Comparison of ENCODE assay signal across 9 cellular contexts in the genomic region with DNA sequence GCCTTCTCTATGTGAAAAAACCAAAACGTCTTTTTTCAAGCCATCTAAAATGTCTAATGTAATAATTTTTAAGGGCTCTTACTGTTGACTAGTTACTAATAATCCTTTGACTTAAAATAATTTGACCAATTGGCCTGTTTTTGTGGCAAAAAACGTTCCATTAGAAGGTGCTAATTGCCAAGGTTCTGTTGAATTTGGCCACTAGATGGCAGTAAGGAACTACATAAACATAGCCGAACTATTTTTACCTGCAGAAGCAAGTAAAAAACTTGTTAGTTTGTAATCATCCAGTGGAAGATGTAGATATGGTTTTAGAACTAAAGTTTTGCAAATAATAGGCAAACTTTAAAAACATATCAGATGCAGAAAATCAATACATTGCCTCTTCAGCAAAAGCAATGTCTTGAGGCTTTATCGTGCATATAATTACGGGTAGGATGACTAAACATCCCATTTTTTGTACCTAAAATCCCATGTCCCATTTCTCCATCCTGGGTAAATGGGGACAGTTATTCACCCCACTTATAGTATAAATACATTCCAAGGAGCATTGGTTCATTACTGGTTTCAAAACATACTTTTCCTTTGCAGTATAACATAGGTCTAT. TPM values are rescaled to one million over a fixed set of nuclear protein-coding genes. Genes with fewer than 3 reads are reported as not detected.
DNase-seq lines count a peak whose midpoint lies in the region; ATAC-seq, FAIRE-seq and TF ChIP-seq lines count a peak whose summit lies in the region.
"Had no signal": no experiment of that assay in that cellular context is flagged by ENCODE, and none has a peak within 500 bp of the region (broad histone marks: within the 10 kb centered on the region; RNA-seq: fewer than 3 reads in every experiment).

No MANE protein-coding gene starts in this region.

- no peak overlapping the region for H3K4me3 Mint-ChIP-seq in activated CD4-positive, alpha-beta T cell treated with anti-CD3 and anti-CD28 coated beads for 36 hours
- H3K4me3 Mint-ChIP-seq in endothelial cell (ENCODE audit: unreplicated experiment) = no peak overlapping the region
- H3K4me3 Mint-ChIP-seq in naive thymus-derived CD4-positive, alpha-beta T cell = no peak overlapping the region
- H3K4me3 Mint-ChIP-seq: activated naive CD8-positive, alpha-beta T cell had no signal

- no peak overlapping the region for H3K27ac Mint-ChIP-seq in activated CD4-positive, alpha-beta T cell treated with anti-CD3 and anti-CD28 coated beads for 36 hours
- no peak overlapping the region for H3K27ac Mint-ChIP-seq in endothelial cell (ENCODE audit: unreplicated experiment)
- H3K27ac Mint-ChIP-seq in naive thymus-derived CD4-positive, alpha-beta T cell = no peak overlapping the region
- H3K27ac Mint-ChIP-seq: activated naive CD8-positive, alpha-beta T cell had no signal

- peak; percentile 19 for DNase-seq in activated CD4-positive, alpha-beta T cell treated with anti-CD3 and anti-CD28 coated beads for 36 hours
- DNase-seq in activated CD4-positive, alpha-beta T cell treated with anti-CD3 and anti-CD28 coated beads, Interleukin-2, amount 50 U/mL, for 4 hours = no peak
- peak; percentile 14 to 32 for DNase-seq in HL-60 (ENCODE audit: low read depth in 1 of 2, low spot score in 1 of 2)
- no peak for DNase-seq in RCC 7860 (ENCODE audit: low spot score)
- peak; percentile 44 for DNase-seq in endothelial cell (ENCODE audit: low spot score)
- DNase-seq in naive thymus-derived CD4-positive, alpha-beta T cell = peak in 7 of 9 donors; percentile 21 to 64 (median 56)
- DNase-seq in SHP77 (lab: John Stamatoyannopoulos, UW) = no peak
- no peak for DNase-seq in occipital lobe (lab: John Stamatoyannopoulos, UW)

- H3K27ac ChIP-seq in HL-60 (replicated peaks) = no peak overlapping the region
- H3K27ac ChIP-seq in naive thymus-derived CD4-positive, alpha-beta T cell (ENCODE audit: low read depth, low read length) = no peak overlapping the region

- POLR2A ChIA-PET in activated CD4-positive, alpha-beta T cell treated with anti-CD3 and anti-CD28 coated beads for 36 hours (lab: Charles Lee) = no interaction called here
- POLR2A ChIA-PET in naive thymus-derived CD4-positive, alpha-beta T cell (lab: Charles Lee) = no interaction called here

- H3K27me3 Mint-ChIP-seq in activated CD4-positive, alpha-beta T cell treated with anti-CD3 and anti-CD28 coated beads for 36 hours = peaks cover 7% of the 10 kb centered on the region
- no peaks in the 10 kb centered on the region for H3K27me3 Mint-ChIP-seq in endothelial cell (ENCODE audit: unreplicated experiment)
- H3K27me3 Mint-ChIP-seq in naive thymus-derived CD4-positive, alpha-beta T cell = peaks cover 0 to 26% (median 14%) of the 10 kb centered on the region in 5 donors
- H3K27me3 Mint-ChIP-seq: activated naive CD8-positive, alpha-beta T cell had no signal

- no peak for ATAC-seq in activated CD4-positive, alpha-beta T cell treated with anti-CD3 and anti-CD28 coated beads for 36 hours
- ATAC-seq in naive thymus-derived CD4-positive, alpha-beta T cell = peak; percentile 34

- intact Hi-C loops in activated CD4-positive, alpha-beta T cell treated with anti-CD3 and anti-CD28 coated beads for 36 hours (cut with DNase I, micrococcal nuclease) = loop anchor here (1.0 to 2.0 kb wide), 6 partner anchors 171 to 417 kb away; no protein-coding TSS in a partner anchor
- intact Hi-C loops in naive thymus-derived CD4-positive, alpha-beta T cell (cut with micrococcal nuclease) = loop anchor here (1.0 to 5.0 kb wide), 8 partner anchors 173 to 1447 kb away; no protein-coding TSS in a partner anchor

- H3K4me1 Mint-ChIP-seq in activated CD4-positive, alpha-beta T cell treated with anti-CD3 and anti-CD28 coated beads for 36 hours = peaks cover 9% of the 10 kb centered on the region
- peaks cover 19% of the 10 kb centered on the region for H3K4me1 Mint-ChIP-seq in endothelial cell (ENCODE audit: unreplicated experiment)
- no peaks in the 10 kb centered on the region for H3K4me1 Mint-ChIP-seq in naive thymus-derived CD4-positive, alpha-beta T cell

- H3K9me3 ChIP-seq in naive thymus-derived CD4-positive, alpha-beta T cell (ENCODE audit: control insufficient read depth in 2 of 3, low read length in 3 of 3) = no peaks in the 10 kb centered on the region

- H3K36me3 ChIP-seq in naive thymus-derived CD4-positive, alpha-beta T cell (ENCODE audit: control insufficient read depth in 2 of 3, insufficient read depth in 3 of 3, low read length in 3 of 3) = no peaks in the 10 kb centered on the region

- no peaks in the 10 kb centered on the region for H3K27me3 ChIP-seq in HL-60 (ENCODE audit: insufficient read depth, poor library complexity, severe bottlenecking)
- H3K27me3 ChIP-seq in naive thymus-derived CD4-positive, alpha-beta T cell (ENCODE audit: control insufficient read depth in 2 of 2, insufficient read depth in 2 of 2, low read length in 2 of 2) = peaks cover 0 to 4% of the 10 kb centered on the region in 2 donors

- CTCF ChIA-PET in activated CD4-positive, alpha-beta T cell treated with anti-CD3 and anti-CD28 coated beads for 36 hours (lab: Charles Lee) = interaction anchor here (1.0 kb wide), 1 partner anchor 239 kb away, joined by 10 read pairs; no protein-coding TSS in a partner anchor
- CTCF ChIA-PET in naive thymus-derived CD4-positive, alpha-beta T cell (lab: Charles Lee) = interaction anchor here (0.6 to 3.4 kb wide), 4 partner anchors 92 to 239 kb away, joined by 3 to 30 read pairs (median 4); no protein-coding TSS in a partner anchor

- no peaks in the 10 kb centered on the region for H3K9me3 Mint-ChIP-seq in activated CD4-positive, alpha-beta T cell treated with anti-CD3 and anti-CD28 coated beads for 36 hours (ENCODE audit: low read depth)
- H3K9me3 Mint-ChIP-seq in endothelial cell (ENCODE audit: unreplicated experiment) = no peaks in the 10 kb centered on the region
- no peaks in the 10 kb centered on the region for H3K9me3 Mint-ChIP-seq in naive thymus-derived CD4-positive, alpha-beta T cell

- H3K4me3 ChIP-seq in HL-60 (replicated peaks; ENCODE audit: insufficient read depth, low read length) = no peak overlapping the region
- H3K4me3 ChIP-seq in naive thymus-derived CD4-positive, alpha-beta T cell (ENCODE audit: low read length) = no peak overlapping the region

- TF ChIP-seq CTCF in HL-60 (IDR thresholded peaks at IDR 0.05; ENCODE audit: insufficient read depth, low read length) (peak; percentile 54), endothelial cell (IDR thresholded peaks at IDR 0.05; ENCODE audit: unreplicated experiment) (peak; percentile 88)

- FAIRE-seq in RCC 7860 (lab: Jason Lieb, UNC) = peak; percentile 79

- no peaks in the 10 kb centered on the region for H3K4me1 ChIP-seq in naive thymus-derived CD4-positive, alpha-beta T cell (ENCODE audit: control insufficient read depth in 2 of 2, insufficient read depth in 2 of 2, low read length in 2 of 2)

- no peaks in the 10 kb centered on the region for H3K36me3 Mint-ChIP-seq in activated CD4-positive, alpha-beta T cell treated with anti-CD3 and anti-CD28 coated beads for 36 hours (ENCODE audit: low read depth)
- H3K36me3 Mint-ChIP-seq in endothelial cell (ENCODE audit: low read depth, unreplicated experiment) = no peaks in the 10 kb centered on the region
- H3K36me3 Mint-ChIP-seq in naive thymus-derived CD4-positive, alpha-beta T cell = no peaks in the 10 kb centered on the region
- H3K36me3 Mint-ChIP-seq: activated naive CD8-positive, alpha-beta T cell had no signal

RNA-seq across cellular contexts. Expression of a gene that starts 57.6 kb away (rescaled TPM):
- total RNA-seq in activated CD4-positive, alpha-beta T cell treated with anti-CD3 and anti-CD28 coated beads for 36 hours = under 1 TPM; 0.16 to 0.35 TPM
- 12.2 TPM for total RNA-seq in endothelial cell (ENCODE audit: unreplicated experiment)
- 1 to 10 TPM in 1 of 5 experiments, under 1 TPM in 1, not detected in 3; 0.13 to 2.6 TPM for total RNA-seq in naive thymus-derived CD4-positive, alpha-beta T cell
- polyA plus RNA-seq in naive thymus-derived CD4-positive, alpha-beta T cell = not detected
- total RNA-seq in occipital lobe = 43.5 TPM

Comparison
In these comparisons a context has a peak if more than half of its experiments do, and no peak if none do; other contexts are left out.
1. DNase-seq: peak in activated CD4-positive, alpha-beta T cell treated with anti-CD3 and anti-CD28 coated beads for 36 hours (single experiment), HL-60 (2 of 2), endothelial cell (single experiment) and naive thymus-derived CD4-positive, alpha-beta T cell (7 of 9); none in activated CD4-positive, alpha-beta T cell treated with anti-CD3 and anti-CD28 coated beads, Interleukin-2, amount 50 U/mL, for 4 hours (0 of 2), RCC 7860 (single experiment), SHP77 (0 of 2) and occipital lobe (single experiment).